In genomic region chr15:89780601-89781000, GRCh38 we compare ENCODE assay signal across 1 cellular context.
TF ChIP-seq lines count a peak whose summit lies in the region.

No MANE protein-coding gene starts in this region.

TF ChIP-seq in GM12878, 131 proteins besides CTCF, POLR2A, EP300 and RAD21:
- TF ChIP-seq KDM1A (IDR thresholded peaks at IDR 0.05; ENCODE audit: borderline replicate concordance) (no peak), MTA2 (IDR thresholded peaks at IDR 0.05; ENCODE audit: low read depth) (no peak), PAX5 (IDR thresholded peaks at IDR 0.05; ENCODE audit: borderline replicate concordance, low read depth, low read length) (no peak), MYC (IDR thresholded peaks at IDR 0.05; ENCODE audit: insufficient read depth, insufficient read length, insufficient replicate concordance, low read length, severe bottlenecking) (no peak), E4F1 (IDR thresholded peaks at IDR 0.05; ENCODE audit: borderline replicate concordance, partially characterized antibody) (no peak)
